22 cellular contexts compared by ENCODE assay signal in the genomic region with DNA sequence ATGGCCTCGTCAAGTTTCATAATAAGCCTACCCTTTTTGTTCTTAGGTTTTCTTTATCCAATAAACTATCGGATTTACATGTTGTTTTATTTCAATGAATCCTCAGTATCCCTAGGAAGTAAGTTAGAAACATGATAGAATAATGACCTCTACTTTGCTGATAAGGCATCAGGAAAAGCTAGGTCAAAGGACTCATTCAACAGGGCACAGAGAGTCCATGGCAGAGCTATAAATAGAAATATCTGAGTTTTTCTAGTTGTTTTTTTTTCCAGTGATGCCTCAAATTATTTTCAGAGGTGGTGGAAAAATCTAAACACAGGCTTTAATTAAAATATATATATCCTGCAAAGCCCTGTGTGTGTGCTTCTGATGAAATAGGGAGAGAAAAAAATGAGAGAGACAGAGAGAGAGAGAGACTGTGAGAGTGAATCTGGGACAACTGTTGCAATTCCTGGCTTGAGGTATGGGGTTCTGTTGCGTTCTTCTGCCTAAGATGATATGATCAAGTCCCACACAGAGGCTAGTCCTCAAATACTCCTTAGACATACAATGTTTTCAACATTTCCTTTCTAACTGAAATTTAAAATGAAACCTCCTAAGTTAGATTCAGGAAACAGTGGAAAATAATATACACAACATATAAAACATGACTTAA.
DNase-seq lines count a peak whose midpoint lies in the region; ATAC-seq and TF ChIP-seq lines count a peak whose summit lies in the region.
"Had no signal": no experiment of that assay in that cellular context is flagged by ENCODE, and none has a peak within 500 bp of the region (broad histone marks: within the 10 kb centered on the region; RNA-seq: fewer than 3 reads in every experiment).

No MANE protein-coding gene starts in this region.

- peaks cover 8% of the 10 kb centered on the region for H3K4me1 ChIP-seq in adipocyte (ENCODE audit: control insufficient read depth, insufficient read depth, low read length)
- H3K4me1 ChIP-seq in aorta (ENCODE audit: control insufficient read depth in 1 of 2, insufficient read depth in 2 of 2, low read length in 2 of 2) = no peaks in the 10 kb centered on the region
- H3K4me1 ChIP-seq: BLaER1 treated with 17β-estradiol and CSF1 and Interleukin-3, amounts not matched to agents 10 nM and 100 nM; body of pancreas had no signal

- peak overlapping the region; percentile 58 for H3K4me3 ChIP-seq in adipocyte (ENCODE audit: low read length)
- H3K4me3 ChIP-seq in fibroblast of villous mesenchyme (ENCODE audit: low read depth, low read length) = no peak overlapping the region
- H3K4me3 ChIP-seq in aorta (ENCODE audit: low read length in 2 of 2) = no peak overlapping the region
- H3K4me3 ChIP-seq: BLaER1 treated with 17β-estradiol and CSF1 and Interleukin-3, amounts not matched to agents 10 nM and 100 nM; body of pancreas had no signal

- ATAC-seq in Right ventricle myocardium inferior (peak; percentile 72), aorta (ENCODE audit: low FRiP score) (peak; percentile 50), HG02884 (IDR thresholded peaks at IDR 0.05; ENCODE audit: unreplicated experiment) (no peak), GM19351 (IDR thresholded peaks at IDR 0.05; ENCODE audit: unreplicated experiment) (no peak)
- ATAC-seq: body of pancreas, T-helper 17 cell had no signal

- H3K36me3 ChIP-seq in adipocyte (ENCODE audit: control insufficient read depth, insufficient read depth, low read length, severe bottlenecking) (no peaks in the 10 kb centered on the region), aorta (ENCODE audit: control insufficient read depth in 1 of 2, insufficient read depth in 2 of 2, low read length in 1 of 2) (no peaks in the 10 kb centered on the region)
- H3K36me3 ChIP-seq: BLaER1 treated with 17β-estradiol and CSF1 and Interleukin-3, amounts not matched to agents 10 nM and 100 nM; tibial artery had no signal

- no peak overlapping the region for H3K27ac ChIP-seq in aorta (ENCODE audit: low read depth in 1 of 2, low read length in 2 of 2)
- H3K27ac ChIP-seq: BLaER1 treated with 17β-estradiol and CSF1 and Interleukin-3, amounts not matched to agents 10 nM and 100 nM; body of pancreas had no signal

- no peaks in the 10 kb centered on the region for H3K9me3 ChIP-seq in adipocyte (ENCODE audit: control insufficient read depth, low read length)
- H3K9me3 ChIP-seq in aorta (ENCODE audit: control insufficient read depth, low read length) = no peaks in the 10 kb centered on the region
- H3K9me3 ChIP-seq: body of pancreas, tibial artery had no signal

- WGBS in aorta, 2 donors = 60 to 67% methylated on average over 3 of the region's 3 CpGs

- intact Hi-C loops in Right ventricle myocardium inferior (cut with DNase I) (no loop called here), cardiac septum (cut with DNase I) (no loop called here), aorta (cut with DNase I) (no loop called here)

- H3K27me3 ChIP-seq in adipocyte (replicated peaks; ENCODE audit: control insufficient read depth, insufficient read depth, low read length) = no peaks in the 10 kb centered on the region
- no peaks in the 10 kb centered on the region for H3K27me3 ChIP-seq in aorta (ENCODE audit: control insufficient read depth in 1 of 2, insufficient read depth in 2 of 2, low read length in 1 of 2)
- H3K27me3 ChIP-seq: body of pancreas, tibial artery had no signal

- TF ChIP-seq CTCF in fibroblast of villous mesenchyme (IDR thresholded peaks at IDR 0.05; ENCODE audit: insufficient read depth, low read depth, low read length) = no peak

- peak overlapping the region; percentile 75 for H3K9ac ChIP-seq in adipocyte (ENCODE audit: low read length)
- H3K9ac ChIP-seq: BLaER1 treated with 17β-estradiol and CSF1 and Interleukin-3, amounts not matched to agents 10 nM and 100 nM had no signal

- DNase-seq in Right ventricle myocardium inferior (ENCODE audit: missing footprints) (no peak), cardiac septum (ENCODE audit: low spot score) (no peak), adipocyte (ENCODE audit: low read depth) (peak; percentile 28), fibroblast of villous mesenchyme (ENCODE audit: low read depth) (peak; percentile 45), aorta (no peak)
- DNase-seq in activated CD8-positive, alpha-beta memory T cell treated with anti-CD3 and anti-CD28 coated beads, Interleukin-2, amount 50 U/mL, for 48 hours = no peak
- DNase-seq: activated CD4-positive, alpha-beta T cell treated with anti-CD3 and anti-CD28 coated beads, Interleukin-2, amount 10 ng/mL, durations not matched to agents 7 days and 5 days; activated naive CD8-positive, alpha-beta T cell treated with anti-CD3 and anti-CD28 coated beads for 36 hours; body of pancreas; cortex of kidney; DND-41; H7; kidney; MM.1S; NCI-H1436; NCI-H510A treated with DMSO at 0.1 percent for 48 hours; stimulated activated CD4-positive, alpha-beta T cell treated with anti-CD3 and anti-CD28 coated beads, Interleukin-4, amount 100 ng/mL, for 24 hours; T-helper 17 cell; tibial artery had no signal

Comparison
In these comparisons a context has a peak if more than half of its experiments do, and no peak if none do; other contexts are left out.
1. ATAC-seq: peak in Right ventricle myocardium inferior (single experiment) and aorta (single experiment); none in HG02884 (single experiment) and GM19351 (single experiment).
2. DNase-seq: peak in adipocyte (single experiment) and fibroblast of villous mesenchyme (single experiment); none in Right ventricle myocardium inferior (single experiment), cardiac septum (single experiment), aorta (0 of 2) and activated CD8-positive, alpha-beta memory T cell treated with anti-CD3 and anti-CD28 coated beads, Interleukin-2, amount 50 U/mL, for 48 hours (single experiment).